In genomic region chr3:63918321-63918720, GRCh38 we compare ENCODE assay signal across 20 cellular contexts. TPM values are rescaled to one million over a fixed set of nuclear protein-coding genes. Genes with fewer than 3 reads are reported as not detected.
DNase-seq lines count a peak whose midpoint lies in the region; ATAC-seq and TF ChIP-seq lines count a peak whose summit lies in the region.
"Had no signal": no experiment of that assay in that cellular context is flagged by ENCODE, and none has a peak within 500 bp of the region (broad histone marks: within the 10 kb centered on the region; RNA-seq: fewer than 3 reads in every experiment).

No MANE protein-coding gene starts in this region.

- DNase-seq in AG20443 (ENCODE audit: low spot score) (peak; percentile 75), HFFc6 (peak; percentile 53), brain microvascular endothelial cell (peak; percentile 18), kidney tubule cell (ENCODE audit: low spot score) (peak; percentile 58), GM23338 (ENCODE audit: low spot score) (no peak), chondrocyte (ENCODE audit: low spot score) (no peak)
- DNase-seq: CD4-positive, CD25-positive, alpha-beta regulatory T cell; DND-41; glutamatergic neuron; islet precursor cell; KBM-7; NCI-H1436 treated with DMSO at 0.1 percent for 48 hours; NCI-H446; ovary had no signal

- H3K27ac Mint-ChIP-seq in HFFc6: peak overlapping the region; percentile 73
- no peak overlapping the region; the same call in 1 of the 2 replicates for H3K27ac Mint-ChIP-seq in GM23338
- no peak overlapping the region for H3K27ac Mint-ChIP-seq in chondrocyte (ENCODE audit: unreplicated experiment)
- H3K27ac Mint-ChIP-seq: CD4-positive, CD25-positive, alpha-beta regulatory T cell; mesothelial cell of epicardium; stimulated activated naive CD8-positive, alpha-beta T cell treated with anti-CD3 and anti-CD28 coated beads, Interleukin-15, Interleukin-2, amounts not matched to agents 100 ng/mL and 50 ng/mL, for 24 hours had no signal

- H3K4me3 ChIP-seq in brain microvascular endothelial cell (ENCODE audit: low read depth, low read length) (no peak overlapping the region), GM23338 (no peak overlapping the region)
- H3K4me3 ChIP-seq: ovary, SK-N-MC, skin epidermis had no signal

- no peak for TF ChIP-seq CTCF in HFFc6 (IDR thresholded peaks at IDR 0.05)
- no peak for TF ChIP-seq CTCF in brain microvascular endothelial cell (IDR thresholded peaks at IDR 0.05; ENCODE audit: low read depth, low read length, missing control alignments)
- no peak for TF ChIP-seq CTCF in GM23338 (conservative IDR thresholded peaks at IDR 0.05; ENCODE audit: low read depth in 2 of 2)
- no peak for TF ChIP-seq CTCF in chondrocyte (IDR thresholded peaks at IDR 0.05)

- no peaks in the 10 kb centered on the region for H3K27me3 Mint-ChIP-seq in HFFc6 (ENCODE audit: insufficient read depth)
- H3K27me3 Mint-ChIP-seq in GM23338 (ENCODE audit: insufficient read depth, low read depth, poor library complexity): no peaks in the 10 kb centered on the region
- H3K27me3 Mint-ChIP-seq in chondrocyte (ENCODE audit: low read depth): no peaks in the 10 kb centered on the region
- H3K27me3 Mint-ChIP-seq: CD4-positive, CD25-positive, alpha-beta regulatory T cell; stimulated activated naive CD8-positive, alpha-beta T cell treated with anti-CD3 and anti-CD28 coated beads, Interleukin-15, Interleukin-2, amounts not matched to agents 100 ng/mL and 50 ng/mL, for 24 hours had no signal

- H3K36me3 ChIP-seq in brain microvascular endothelial cell (replicated peaks) (peaks cover 14% of the 10 kb centered on the region), GM23338 (ENCODE audit: insufficient read depth) (no peaks in the 10 kb centered on the region)
- H3K36me3 ChIP-seq: ovary had no signal

- peaks cover 4% of the 10 kb centered on the region for H4K20me1 ChIP-seq in GM23338 (replicated peaks; ENCODE audit: insufficient read depth)

- in situ Hi-C loops in brain microvascular endothelial cell (cut with HindIII; ENCODE audit: low pct_ligation_motif_present, low sequenced_read_pairs): no loop called here

- no peak overlapping the region for H2AFZ ChIP-seq in GM23338

- H3K4me1 Mint-ChIP-seq in HFFc6 (ENCODE audit: low read depth): peaks cover 50% of the 10 kb centered on the region
- H3K4me1 Mint-ChIP-seq in GM23338: peaks cover 17% of the 10 kb centered on the region
- peaks cover 26% of the 10 kb centered on the region for H3K4me1 Mint-ChIP-seq in chondrocyte (ENCODE audit: low read depth)

- no peaks in the 10 kb centered on the region for H3F3A ChIP-seq in GM23338 (replicated peaks; ENCODE audit: low read depth)

- H3K36me3 Mint-ChIP-seq in HFFc6 (ENCODE audit: low read depth): peaks cover 50% of the 10 kb centered on the region
- peaks cover 44% of the 10 kb centered on the region for H3K36me3 Mint-ChIP-seq in GM23338 (ENCODE audit: low read depth)
- peaks cover 28% of the 10 kb centered on the region for H3K36me3 Mint-ChIP-seq in chondrocyte (ENCODE audit: low read depth)

- no peak overlapping the region for H3K4me2 ChIP-seq in GM23338

- H3K9me3 Mint-ChIP-seq in HFFc6: no peaks in the 10 kb centered on the region
- no peaks in the 10 kb centered on the region for H3K9me3 Mint-ChIP-seq in GM23338
- H3K9me3 Mint-ChIP-seq in chondrocyte (ENCODE audit: low read depth): no peaks in the 10 kb centered on the region
- H3K9me3 Mint-ChIP-seq: CD4-positive, CD25-positive, alpha-beta regulatory T cell; mesothelial cell of epicardium; stimulated activated naive CD8-positive, alpha-beta T cell treated with anti-CD3 and anti-CD28 coated beads, Interleukin-15, Interleukin-2, amounts not matched to agents 100 ng/mL and 50 ng/mL, for 24 hours had no signal

- H3K4me3 Mint-ChIP-seq in HFFc6: no peak overlapping the region
- H3K4me3 Mint-ChIP-seq in GM23338: no peak overlapping the region
- H3K4me3 Mint-ChIP-seq in chondrocyte (ENCODE audit: unreplicated experiment): no peak overlapping the region
- H3K4me3 Mint-ChIP-seq: mesothelial cell of epicardium; stimulated activated naive CD8-positive, alpha-beta T cell treated with anti-CD3 and anti-CD28 coated beads, Interleukin-15, Interleukin-2, amounts not matched to agents 100 ng/mL and 50 ng/mL, for 24 hours had no signal

- no peaks in the 10 kb centered on the region for H3K27me3 ChIP-seq in brain microvascular endothelial cell (replicated peaks)
- peaks cover 10% of the 10 kb centered on the region for H3K27me3 ChIP-seq in GM23338 (ENCODE audit: insufficient read depth)
- H3K27me3 ChIP-seq: ovary had no signal

- H3K9me2 ChIP-seq in GM23338 (ENCODE audit: insufficient read depth): no peaks in the 10 kb centered on the region

- no peaks in the 10 kb centered on the region; the same call in 1 of the 2 replicates for H3K4me1 ChIP-seq in GM23338 (ENCODE audit: insufficient read depth)

- no peak overlapping the region for H3K27ac ChIP-seq in brain microvascular endothelial cell
- no peak overlapping the region for H3K27ac ChIP-seq in GM23338 (ENCODE audit: low read depth)
- H3K27ac ChIP-seq: ovary, SK-N-MC had no signal

- ATAC-seq in GM23338 (no peak), HG02623 (IDR thresholded peaks at IDR 0.05; ENCODE audit: unreplicated experiment) (no peak)

- peaks cover 40% of the 10 kb centered on the region for H3K79me2 ChIP-seq in GM23338 (replicated peaks; ENCODE audit: insufficient read depth)

TF ChIP-seq in GM23338, 12 proteins besides CTCF, POLR2A, EP300 and RAD21:
- TF ChIP-seq, protein P1, sequence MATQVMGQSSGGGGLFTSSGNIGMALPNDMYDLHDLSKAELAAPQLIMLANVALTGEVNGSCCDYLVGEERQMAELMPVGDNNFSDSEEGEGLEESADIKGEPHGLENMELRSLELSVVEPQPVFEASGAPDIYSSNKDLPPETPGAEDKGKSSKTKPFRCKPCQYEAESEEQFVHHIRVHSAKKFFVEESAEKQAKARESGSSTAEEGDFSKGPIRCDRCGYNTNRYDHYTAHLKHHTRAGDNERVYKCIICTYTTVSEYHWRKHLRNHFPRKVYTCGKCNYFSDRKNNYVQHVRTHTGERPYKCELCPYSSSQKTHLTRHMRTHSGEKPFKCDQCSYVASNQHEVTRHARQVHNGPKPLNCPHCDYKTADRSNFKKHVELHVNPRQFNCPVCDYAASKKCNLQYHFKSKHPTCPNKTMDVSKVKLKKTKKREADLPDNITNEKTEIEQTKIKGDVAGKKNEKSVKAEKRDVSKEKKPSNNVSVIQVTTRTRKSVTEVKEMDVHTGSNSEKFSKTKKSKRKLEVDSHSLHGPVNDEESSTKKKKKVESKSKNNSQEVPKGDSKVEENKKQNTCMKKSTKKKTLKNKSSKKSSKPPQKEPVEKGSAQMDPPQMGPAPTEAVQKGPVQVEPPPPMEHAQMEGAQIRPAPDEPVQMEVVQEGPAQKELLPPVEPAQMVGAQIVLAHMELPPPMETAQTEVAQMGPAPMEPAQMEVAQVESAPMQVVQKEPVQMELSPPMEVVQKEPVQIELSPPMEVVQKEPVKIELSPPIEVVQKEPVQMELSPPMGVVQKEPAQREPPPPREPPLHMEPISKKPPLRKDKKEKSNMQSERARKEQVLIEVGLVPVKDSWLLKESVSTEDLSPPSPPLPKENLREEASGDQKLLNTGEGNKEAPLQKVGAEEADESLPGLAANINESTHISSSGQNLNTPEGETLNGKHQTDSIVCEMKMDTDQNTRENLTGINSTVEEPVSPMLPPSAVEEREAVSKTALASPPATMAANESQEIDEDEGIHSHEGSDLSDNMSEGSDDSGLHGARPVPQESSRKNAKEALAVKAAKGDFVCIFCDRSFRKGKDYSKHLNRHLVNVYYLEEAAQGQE (IDR thresholded peaks at IDR 0.05; ENCODE audit: unreplicated experiment): no peak
- TF ChIP-seq STAT1 (IDR thresholded peaks at IDR 0.05; ENCODE audit: unreplicated experiment) (no peak), ZNF331 (CRISPR knock-in tag; IDR thresholded peaks at IDR 0.05; ENCODE audit: low read depth) (no peak), POLR2AphosphoS5 (IDR thresholded peaks at IDR 0.05; ENCODE audit: low read depth) (no peak), ZNF114 (CRISPR knock-in tag; IDR thresholded peaks at IDR 0.05) (no peak), NANOG (IDR thresholded peaks at IDR 0.05; ENCODE audit: borderline replicate concordance) (no peak)

RNA-seq across cellular contexts. Expression of gene SCAANT1, which starts 6.1 kb away (rescaled TPM):
- not detected for total RNA-seq in HFFc6 (2021; fragmentation: NEBNext Ultra II Directional; extraction: Animal tissue kit (Norgen Biotek cat#: 25700))
- total RNA-seq in GM23338 (2014; rRNA removed; shearing (Covaris generic)): not detected in 2 replicates
- 1.2 TPM in 1 of 2 replicates, not detected in the other for polyA plus RNA-seq in GM23338 (2016; fragmentation: Nextera tagmentation; extraction: Ambion mirVana)
- not detected in 3 replicates for total RNA-seq in chondrocyte
- total RNA-seq: activated CD8-positive, alpha-beta memory T cell treated with anti-CD3 and anti-CD28 coated beads for 36 hours; mesothelial cell of epicardium; ovary had no signal
- polyA plus RNA-seq: CD4-positive, CD25-positive, alpha-beta regulatory T cell; ovary had no signal

RNA-seq across cellular contexts. Expression of gene ATXN7, which starts 54.7 kb away (rescaled TPM):
- total RNA-seq in HFFc6 (2021; fragmentation: NEBNext Ultra II Directional; extraction: Animal tissue kit (Norgen Biotek cat#: 25700)): 10 to 100 TPM; 11.5 to 18.4 (median 15.2) TPM
- total RNA-seq in GM23338 (2014; rRNA removed; shearing (Covaris generic)): 8.0 and 17.2 TPM in 2 replicates
- 3.2 and 4.0 TPM in 2 replicates for polyA plus RNA-seq in GM23338 (2016; fragmentation: Nextera tagmentation; extraction: Ambion mirVana)
- total RNA-seq in chondrocyte: 19.1 to 20.6 TPM (median 19.5 TPM) in 3 replicates

RNA-seq across cellular contexts. Expression of gene THOC7, which starts 54.7 kb away (rescaled TPM):
- total RNA-seq in HFFc6 (2021; fragmentation: NEBNext Ultra II Directional; extraction: Animal tissue kit (Norgen Biotek cat#: 25700)): 10 to 100 TPM; 68.2 to 82.5 (median 74.3) TPM
- 50.5 and 53.9 TPM in 2 replicates for total RNA-seq in GM23338 (2014; rRNA removed; shearing (Covaris generic))
- polyA plus RNA-seq in GM23338 (2016; fragmentation: Nextera tagmentation; extraction: Ambion mirVana): 154 and 166 TPM in 2 replicates
- total RNA-seq in chondrocyte: 43.0 to 55.7 TPM (median 48.9 TPM) in 3 replicates

Comparison
In these comparisons a context has a peak if more than half of its experiments do, and no peak if none do; other contexts are left out.
1. DNase-seq: peak in AG20443 (single experiment), HFFc6 (single experiment), brain microvascular endothelial cell (single experiment) and kidney tubule cell (single experiment); none in GM23338 (single experiment) and chondrocyte (single experiment).